Comparison of ENCODE assay signal across 13 cellular contexts in genomic region chr13:75395056-75395455, GRCh38.
DNase-seq lines count a peak whose midpoint lies in the region; ATAC-seq, FAIRE-seq and TF ChIP-seq lines count a peak whose summit lies in the region.
"Had no signal": no experiment of that assay in that cellular context is flagged by ENCODE, and none has a peak within 500 bp of the region (broad histone marks: within the 10 kb centered on the region; RNA-seq: fewer than 3 reads in every experiment).

No MANE protein-coding gene starts in this region.

- H3K36me3 ChIP-seq in K562 (ENCODE audit: control insufficient read depth, insufficient read depth, low read length) = no peaks in the 10 kb centered on the region
- H3K36me3 ChIP-seq in H7 (replicated peaks; ENCODE audit: control insufficient read depth, insufficient read depth, low read length) = no peaks in the 10 kb centered on the region
- H3K36me3 ChIP-seq: SJSA1 had no signal

- DNase-seq in GF-D8 (lab: John Stamatoyannopoulos, UW) (peak; percentile 80), K562 (ENCODE audit: extremely low read depth in 1 of 4, low spot score in 3 of 4) (no peak), NCI-H2196 (lab: John Stamatoyannopoulos, UW; ENCODE audit: unreplicated experiment) (no peak), H7 (no peak)
- DNase-seq in activated T-helper 1 cell treated with anti-CD3 and anti-CD28 coated beads, Interleukin-12 subunit alpha, Interleukin-12 subunit beta, Interleukin-2, Interleukin-4 antibody, amounts not matched to agents 30 ng/mL and 10 ng/mL and 1 ng/mL, durations not matched to agents 14 hours and 24 hours and 36 hours (ENCODE audit: low spot score) = no peak
- DNase-seq: activated T-cell treated with anti-CD3 and anti-CD28 coated beads, Interleukin-2, amount 50 U/mL, for 1 hour; NCI-H1694; NCI-H748 treated with DMSO at 0.1 percent for 48 hours had no signal

- no peak overlapping the region for H3K9ac ChIP-seq in K562 (ENCODE audit: insufficient read depth in 1 of 2, low read depth in 2 of 2, low read length in 2 of 2)

- H3K79me2 ChIP-seq in K562 (ENCODE audit: control insufficient read depth, insufficient read depth, low read length) = no peaks in the 10 kb centered on the region; the same call in 2 of the 3 replicates

- BruUV-seq in K562 (replicated peaks; lab: Mats Ljungman, UMichigan) = no TSS peak

- H3K27ac ChIP-seq in K562 (ENCODE audit: extremely low read depth, low read depth, low read length) = no peak overlapping the region
- H3K27ac ChIP-seq: SJSA1 had no signal

- no peak for TF ChIP-seq RAD21 in K562 (CRISPR knock-in tag; conservative IDR thresholded peaks at IDR 0.05 in 1 of 2, IDR thresholded peaks at IDR 0.05 in 1 of 2)

- POLR2A ChIA-PET in K562 (lab: Yijun Ruan, JAX) = no interaction called here

- H3K4me2 ChIP-seq in K562 (ENCODE audit: insufficient read depth, low read length) = no peak overlapping the region

- TF ChIP-seq EP300 in K562 (IDR thresholded peaks at IDR 0.05; ENCODE audit: low read length) = no peak

- H3K27ac Mint-ChIP-seq in activated T-helper 1 cell treated with anti-CD3 and anti-CD28 coated beads, Interleukin-12 subunit alpha, Interleukin-12 subunit beta, Interleukin-2, Interleukin-4 antibody, amounts not matched to agents 30 ng/mL and 10 ng/mL and 1 ng/mL, durations not matched to agents 14 hours and 24 hours and 36 hours = no peak overlapping the region

- no peaks in the 10 kb centered on the region for H3K9me3 Mint-ChIP-seq in activated T-helper 1 cell treated with anti-CD3 and anti-CD28 coated beads, Interleukin-12 subunit alpha, Interleukin-12 subunit beta, Interleukin-2, Interleukin-4 antibody, amounts not matched to agents 30 ng/mL and 10 ng/mL and 1 ng/mL, durations not matched to agents 14 hours and 24 hours and 36 hours

- intact Hi-C loops in K562 (cut with micrococcal nuclease) = no loop called here
- intact Hi-C loops in activated T-helper 1 cell treated with anti-CD3 and anti-CD28 coated beads, Interleukin-12 subunit alpha, Interleukin-12 subunit beta, Interleukin-2, Interleukin-4 antibody, amounts not matched to agents 30 ng/mL and 10 ng/mL and 1 ng/mL, durations not matched to agents 14 hours and 24 hours and 36 hours (cut with micrococcal nuclease) = no loop called here

- H3K9me1 ChIP-seq in K562 (ENCODE audit: control insufficient read depth, insufficient read depth, low read length) = no peaks in the 10 kb centered on the region

- H3K4me3 Mint-ChIP-seq in activated T-helper 1 cell treated with anti-CD3 and anti-CD28 coated beads, Interleukin-12 subunit alpha, Interleukin-12 subunit beta, Interleukin-2, Interleukin-4 antibody, amounts not matched to agents 30 ng/mL and 10 ng/mL and 1 ng/mL, durations not matched to agents 14 hours and 24 hours and 36 hours = no peak overlapping the region

- H3K9me3 ChIP-seq in K562 (replicated peaks; ENCODE audit: control insufficient read depth, insufficient read depth, low read depth, low read length) = no peaks in the 10 kb centered on the region; the same call in 1 of the 2 replicates
- H3K9me3 ChIP-seq: SJSA1 had no signal

- in situ Hi-C loops in K562 (cut with MboI) = no loop called here

- CTCF ChIA-PET in K562 (lab: Yijun Ruan, JAX; ENCODE audit: low intra/inter-chr PET ratio) = no interaction called here

- no peaks in the 10 kb centered on the region for H3K36me3 Mint-ChIP-seq in activated T-helper 1 cell treated with anti-CD3 and anti-CD28 coated beads, Interleukin-12 subunit alpha, Interleukin-12 subunit beta, Interleukin-2, Interleukin-4 antibody, amounts not matched to agents 30 ng/mL and 10 ng/mL and 1 ng/mL, durations not matched to agents 14 hours and 24 hours and 36 hours (ENCODE audit: low read depth)

- peaks cover 0 to 3% of the 10 kb centered on the region in 2 experiments; a peak in 2 of 5 replicates for H3K4me1 ChIP-seq in K562 (replicated peaks in 1 of 2; ENCODE audit: control insufficient read depth in 2 of 2, insufficient read depth in 2 of 2, low read length in 2 of 2)
- H3K4me1 ChIP-seq: SJSA1 had no signal

- H2AFZ ChIP-seq in K562 (ENCODE audit: low read depth, low read length) = no peak overlapping the region

- WGBS in K562 (ENCODE audit: insufficient coverage, low coverage, missing lambda C conversion rate) = 14% methylated on average over 5 of the region's 5 CpGs

- no peak for TF ChIP-seq CTCF in K562 (IDR thresholded peaks at IDR 0.05 in 2 of 3, conservative IDR thresholded peaks at IDR 0.05 in 1 of 3; ENCODE audit: insufficient read depth in 2 of 3, low read depth in 1 of 3, low read length in 3 of 3)

- H3K4me3 ChIP-seq in K562 (no peak overlapping the region), H7 (ENCODE audit: insufficient read depth, low read depth, low read length) (no peak overlapping the region)
- H3K4me3 ChIP-seq: SJSA1 had no signal

- FAIRE-seq in K562 (lab: Jason Lieb, UNC) = no peak

- no peaks in the 10 kb centered on the region for H4K20me1 ChIP-seq in K562 (replicated peaks; ENCODE audit: control insufficient read depth, insufficient read depth, low read length)

- peaks cover 5% of the 10 kb centered on the region for H3K4me1 Mint-ChIP-seq in activated T-helper 1 cell treated with anti-CD3 and anti-CD28 coated beads, Interleukin-12 subunit alpha, Interleukin-12 subunit beta, Interleukin-2, Interleukin-4 antibody, amounts not matched to agents 30 ng/mL and 10 ng/mL and 1 ng/mL, durations not matched to agents 14 hours and 24 hours and 36 hours (ENCODE audit: low read depth)

- peaks cover 3% of the 10 kb centered on the region for H3K27me3 Mint-ChIP-seq in activated T-helper 1 cell treated with anti-CD3 and anti-CD28 coated beads, Interleukin-12 subunit alpha, Interleukin-12 subunit beta, Interleukin-2, Interleukin-4 antibody, amounts not matched to agents 30 ng/mL and 10 ng/mL and 1 ng/mL, durations not matched to agents 14 hours and 24 hours and 36 hours (ENCODE audit: insufficient read depth)

- no peak for TF ChIP-seq POLR2A in K562 (conservative IDR thresholded peaks at IDR 0.05)

- ATAC-seq in GM21576 (IDR thresholded peaks at IDR 0.05; ENCODE audit: unreplicated experiment) (peak; percentile 48), HG03571 (IDR thresholded peaks at IDR 0.05; ENCODE audit: unreplicated experiment) (peak; percentile 73), K562 (no peak), GM21360 (IDR thresholded peaks at IDR 0.05; ENCODE audit: unreplicated experiment) (no peak)
- ATAC-seq: activated CD4-positive, CD25-positive, alpha-beta regulatory T cell treated with anti-CD3 and anti-CD28 coated beads, Interleukin-2, amount 50 U/mL, for 24 hours had no signal

- H3K27me3 ChIP-seq in K562 (ENCODE audit: control insufficient read depth in 2 of 2, insufficient read depth in 2 of 2, low read length in 2 of 2) (no peaks in the 10 kb centered on the region), H7 (ENCODE audit: control insufficient read depth, insufficient read depth, low read length) (no peaks in the 10 kb centered on the region)
- H3K27me3 ChIP-seq: SJSA1 had no signal

TF ChIP-seq in K562, 482 proteins besides CTCF, POLR2A, EP300 and RAD21:
- TF ChIP-seq HMBOX1 (IDR thresholded peaks at IDR 0.05) (peak; percentile 46; the same call in 1 of the 2 replicates), ZNF551 (CRISPR knock-in tag; IDR thresholded peaks at IDR 0.05) (no peak)

Comparison
In these comparisons a context has a peak if more than half of its experiments do, and no peak if none do; other contexts are left out.
1. ATAC-seq: peak in GM21576 (single experiment) and HG03571 (single experiment); none in K562 (single experiment) and GM21360 (single experiment).